In genomic region chr3:178257491-178257890, GRCh38 we compare ENCODE assay signal across 27 cellular contexts.
"Had no signal": no experiment of that assay in that cellular context is flagged by ENCODE, and none has a peak within 500 bp of the region (broad histone marks: within the 10 kb centered on the region; RNA-seq: fewer than 3 reads in every experiment).

No MANE protein-coding gene starts in this region.

- H3K4me3 ChIP-seq: esophagus muscularis mucosa, gastroesophageal sphincter, left ventricle myocardium inferior, lower lobe of right lung, neural progenitor cell, pancreas, psoas muscle, right lobe of liver, suprapubic skin, thyroid gland had no signal

- H2AFZ ChIP-seq: neural progenitor cell had no signal

- H3K4me1 ChIP-seq: gastroesophageal sphincter, lower lobe of right lung, neural progenitor cell, psoas muscle, right lobe of liver, thyroid gland had no signal

- H3K4me1 Mint-ChIP-seq: immature natural killer cell; memory B cell; stimulated activated effector memory CD8-positive, alpha-beta T cell treated with anti-CD3 and anti-CD28 coated beads, Interleukin-12 subunit alpha, Interleukin-12 subunit beta, amount 100 ng/mL, for 72 hours had no signal

- H3K9me3 ChIP-seq: esophagus muscularis mucosa, gastroesophageal sphincter, left ventricle myocardium inferior, lower lobe of right lung, pancreas, psoas muscle, right lobe of liver, suprapubic skin, thyroid gland had no signal

- H3K36me3 ChIP-seq: esophagus muscularis mucosa, gastroesophageal sphincter, left ventricle myocardium inferior, lower lobe of right lung, neural progenitor cell, pancreas, right lobe of liver, suprapubic skin, thyroid gland had no signal

- H3K27me3 Mint-ChIP-seq: type B pancreatic cell had no signal

- H3K9ac ChIP-seq: neural progenitor cell had no signal

- H3K4me3 Mint-ChIP-seq: immature natural killer cell; memory B cell; natural killer cell treated with Interleukin-12 subunit alpha and Interleukin-12 subunit beta and Interleukin-15 and Interleukin-18, amount 100 ng/mL, for 72 hours; neural progenitor cell; stimulated activated effector memory CD8-positive, alpha-beta T cell treated with anti-CD3 and anti-CD28 coated beads, Interleukin-12 subunit alpha, Interleukin-12 subunit beta, amount 100 ng/mL, for 72 hours; type B pancreatic cell had no signal

- H3K4me2 ChIP-seq: neural progenitor cell had no signal

- H3K27ac ChIP-seq: epithelial cell of prostate, esophagus muscularis mucosa, gastroesophageal sphincter, left ventricle myocardium inferior, lower lobe of right lung, neural progenitor cell, pancreas, psoas muscle, right lobe of liver, suprapubic skin, thyroid gland had no signal

- DNase-seq: effector memory CD4-positive, alpha-beta T cell; foreskin fibroblast; glutamatergic neuron; immature natural killer cell; kidney; left cardiac atrium; left ventricle myocardium inferior; lower lobe of right lung; midbrain; nucleus accumbens; pancreas; psoas muscle; retina; right lobe of liver; stimulated activated CD4-positive, alpha-beta T cell treated with anti-CD3 and anti-CD28 coated beads, Interleukin-4, amount 100 ng/mL, for 1 hour; stimulated activated CD8-positive, alpha-beta memory T cell treated with anti-CD3 and anti-CD28 coated beads, Interleukin-4, amount 100 ng/mL, for 48 hours; stimulated activated naive CD8-positive, alpha-beta T cell treated with anti-CD3 and anti-CD28 coated beads, Interleukin-15, Interleukin-2, amounts not matched to agents 100 U/mL and 50 U/mL, for 24 hours; thyroid gland had no signal

- H3K36me3 Mint-ChIP-seq: immature natural killer cell; memory B cell; natural killer cell treated with Interleukin-12 subunit alpha and Interleukin-12 subunit beta and Interleukin-15 and Interleukin-18, amount 100 ng/mL, for 72 hours; neural progenitor cell; stimulated activated effector memory CD8-positive, alpha-beta T cell treated with anti-CD3 and anti-CD28 coated beads, Interleukin-12 subunit alpha, Interleukin-12 subunit beta, amount 100 ng/mL, for 72 hours; type B pancreatic cell had no signal

- H3K9me3 Mint-ChIP-seq: immature natural killer cell; memory B cell; natural killer cell treated with Interleukin-12 subunit alpha and Interleukin-12 subunit beta and Interleukin-15 and Interleukin-18, amount 100 ng/mL, for 72 hours; neural progenitor cell; stimulated activated effector memory CD8-positive, alpha-beta T cell treated with anti-CD3 and anti-CD28 coated beads, Interleukin-12 subunit alpha, Interleukin-12 subunit beta, amount 100 ng/mL, for 72 hours; type B pancreatic cell had no signal

- H3K27me3 ChIP-seq: esophagus muscularis mucosa, gastroesophageal sphincter, neural progenitor cell, right lobe of liver, suprapubic skin, thyroid gland had no signal

- H3K27ac Mint-ChIP-seq: immature natural killer cell; memory B cell; natural killer cell treated with Interleukin-12 subunit alpha and Interleukin-12 subunit beta and Interleukin-15 and Interleukin-18, amount 100 ng/mL, for 72 hours; neural progenitor cell; stimulated activated effector memory CD8-positive, alpha-beta T cell treated with anti-CD3 and anti-CD28 coated beads, Interleukin-12 subunit alpha, Interleukin-12 subunit beta, amount 100 ng/mL, for 72 hours; type B pancreatic cell had no signal
